In the genomic region with DNA sequence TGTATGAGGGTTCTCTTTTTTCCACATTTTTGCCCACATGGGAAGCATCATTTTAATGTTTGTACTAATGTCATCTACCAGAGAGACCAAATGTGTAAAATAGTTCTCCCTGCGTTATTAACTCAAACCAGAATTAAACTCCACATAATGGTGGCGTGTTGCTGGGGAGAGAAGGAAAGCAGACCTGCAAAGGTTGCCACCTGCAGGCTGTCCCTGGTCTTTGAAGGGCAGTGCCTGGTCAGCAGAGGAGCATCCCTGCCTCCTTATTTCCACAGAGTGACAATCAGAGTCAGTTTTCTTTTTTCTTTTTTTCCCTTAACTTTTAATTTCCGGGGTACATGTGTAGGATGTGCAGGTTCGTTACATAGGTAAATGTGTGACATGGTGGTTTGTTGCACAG, we compare ENCODE assay signal across 2 cellular contexts.
TF ChIP-seq lines count a peak whose summit lies in the region.

No MANE protein-coding gene starts in this region.

TF ChIP-seq in Ishikawa, 13 proteins besides CTCF, POLR2A, EP300 and RAD21 (continued from another document):
- TF ChIP-seq, protein P1, sequence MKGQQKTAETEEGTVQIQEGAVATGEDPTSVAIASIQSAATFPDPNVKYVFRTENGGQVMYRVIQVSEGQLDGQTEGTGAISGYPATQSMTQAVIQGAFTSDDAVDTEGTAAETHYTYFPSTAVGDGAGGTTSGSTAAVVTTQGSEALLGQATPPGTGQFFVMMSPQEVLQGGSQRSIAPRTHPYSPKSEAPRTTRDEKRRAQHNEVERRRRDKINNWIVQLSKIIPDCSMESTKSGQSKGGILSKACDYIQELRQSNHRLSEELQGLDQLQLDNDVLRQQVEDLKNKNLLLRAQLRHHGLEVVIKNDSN (IDR thresholded peaks at IDR 0.05): no peak
- no peak for TF ChIP-seq CEBPB (IDR thresholded peaks at IDR 0.05)
- no peak for TF ChIP-seq CREB1 (IDR thresholded peaks at IDR 0.05; ENCODE audit: low read depth)
- TF ChIP-seq NFIC (IDR thresholded peaks at IDR 0.05): no peak
- no peak for TF ChIP-seq ZBTB7A (IDR thresholded peaks at IDR 0.05; ENCODE audit: low read depth)

TF ChIP-seq in liver, 16 proteins besides CTCF, POLR2A, EP300 and RAD21 (continued from another document):
- TF ChIP-seq, protein P2, sequence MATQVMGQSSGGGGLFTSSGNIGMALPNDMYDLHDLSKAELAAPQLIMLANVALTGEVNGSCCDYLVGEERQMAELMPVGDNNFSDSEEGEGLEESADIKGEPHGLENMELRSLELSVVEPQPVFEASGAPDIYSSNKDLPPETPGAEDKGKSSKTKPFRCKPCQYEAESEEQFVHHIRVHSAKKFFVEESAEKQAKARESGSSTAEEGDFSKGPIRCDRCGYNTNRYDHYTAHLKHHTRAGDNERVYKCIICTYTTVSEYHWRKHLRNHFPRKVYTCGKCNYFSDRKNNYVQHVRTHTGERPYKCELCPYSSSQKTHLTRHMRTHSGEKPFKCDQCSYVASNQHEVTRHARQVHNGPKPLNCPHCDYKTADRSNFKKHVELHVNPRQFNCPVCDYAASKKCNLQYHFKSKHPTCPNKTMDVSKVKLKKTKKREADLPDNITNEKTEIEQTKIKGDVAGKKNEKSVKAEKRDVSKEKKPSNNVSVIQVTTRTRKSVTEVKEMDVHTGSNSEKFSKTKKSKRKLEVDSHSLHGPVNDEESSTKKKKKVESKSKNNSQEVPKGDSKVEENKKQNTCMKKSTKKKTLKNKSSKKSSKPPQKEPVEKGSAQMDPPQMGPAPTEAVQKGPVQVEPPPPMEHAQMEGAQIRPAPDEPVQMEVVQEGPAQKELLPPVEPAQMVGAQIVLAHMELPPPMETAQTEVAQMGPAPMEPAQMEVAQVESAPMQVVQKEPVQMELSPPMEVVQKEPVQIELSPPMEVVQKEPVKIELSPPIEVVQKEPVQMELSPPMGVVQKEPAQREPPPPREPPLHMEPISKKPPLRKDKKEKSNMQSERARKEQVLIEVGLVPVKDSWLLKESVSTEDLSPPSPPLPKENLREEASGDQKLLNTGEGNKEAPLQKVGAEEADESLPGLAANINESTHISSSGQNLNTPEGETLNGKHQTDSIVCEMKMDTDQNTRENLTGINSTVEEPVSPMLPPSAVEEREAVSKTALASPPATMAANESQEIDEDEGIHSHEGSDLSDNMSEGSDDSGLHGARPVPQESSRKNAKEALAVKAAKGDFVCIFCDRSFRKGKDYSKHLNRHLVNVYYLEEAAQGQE (IDR thresholded peaks at IDR 0.05): no peak
- TF ChIP-seq EGR1 (IDR thresholded peaks at IDR 0.05; ENCODE audit: low read depth in 2 of 2) (no peak), FOXA2 (IDR thresholded peaks at IDR 0.05) (no peak)
